In genomic region chr2:174594451-174594850, GRCh38 we compare ENCODE assay signal across 11 cellular contexts. TPM values are rescaled to one million over a fixed set of nuclear protein-coding genes. Genes with fewer than 3 reads are reported as not detected.
DNase-seq lines count a peak whose midpoint lies in the region; ATAC-seq and TF ChIP-seq lines count a peak whose summit lies in the region.
"Had no signal": no experiment of that assay in that cellular context is flagged by ENCODE, and none has a peak within 500 bp of the region (broad histone marks: within the 10 kb centered on the region; RNA-seq: fewer than 3 reads in every experiment).

No MANE protein-coding gene starts in this region.

- peak overlapping the region; percentile 98 for H3K4me3 ChIP-seq in CD4-positive, CD25-positive, alpha-beta regulatory T cell (ENCODE audit: low read depth, low read length)
- H3K4me3 ChIP-seq in gastroesophageal sphincter = no peak overlapping the region

- no peaks in the 10 kb centered on the region for H3K9me3 ChIP-seq in CD4-positive, CD25-positive, alpha-beta regulatory T cell (ENCODE audit: control insufficient read depth in 2 of 2, low read length in 2 of 2)
- H3K9me3 ChIP-seq in gastroesophageal sphincter = no peaks in the 10 kb centered on the region

- H3K4me1 ChIP-seq in CD4-positive, CD25-positive, alpha-beta regulatory T cell (ENCODE audit: control insufficient read depth, insufficient read depth, low read length, poor library complexity, severe bottlenecking) = peaks cover 72% of the 10 kb centered on the region
- H3K4me1 ChIP-seq in gastroesophageal sphincter = peaks cover 0 to 87% (median 7%) of the 10 kb centered on the region in 3 donors

- H3K36me3 Mint-ChIP-seq in CD4-positive, CD25-positive, alpha-beta regulatory T cell = peaks cover 45% of the 10 kb centered on the region
- H3K36me3 Mint-ChIP-seq in IgD-negative memory B cell = peaks cover 2% of the 10 kb centered on the region
- H3K36me3 Mint-ChIP-seq in activated naive CD8-positive, alpha-beta T cell treated with anti-CD3 and anti-CD28 coated beads, Interleukin-2, amount 50 U/mL, for 24 hours (ENCODE audit: low read depth) = peaks cover 50% of the 10 kb centered on the region
- H3K36me3 Mint-ChIP-seq in naive thymus-derived CD8-positive, alpha-beta T cell = peaks cover 9 to 47% (median 39%) of the 10 kb centered on the region in 3 donors
- H3K36me3 Mint-ChIP-seq: brain had no signal

- ATAC-seq in CD4-positive, CD25-positive, alpha-beta regulatory T cell (ENCODE audit: low read depth in 2 of 2) = no peak
- no peak for ATAC-seq in activated naive CD8-positive, alpha-beta T cell treated with anti-CD3 and anti-CD28 coated beads, Interleukin-2, amount 50 U/mL, for 24 hours
- no peak for ATAC-seq in naive thymus-derived CD8-positive, alpha-beta T cell
- ATAC-seq in gastroesophageal sphincter (no peak), GM19351 (IDR thresholded peaks at IDR 0.05; ENCODE audit: unreplicated experiment) (no peak)

- DNase-seq in CD4-positive, CD25-positive, alpha-beta regulatory T cell = peak in 1 of 3 donors; percentile 45
- DNase-seq in activated naive CD8-positive, alpha-beta T cell treated with anti-CD3 and anti-CD28 coated beads, Interleukin-2, amount 50 U/mL, for 24 hours = no peak
- DNase-seq in naive thymus-derived CD8-positive, alpha-beta T cell = peak in 2 of 10 donors; percentile 41 to 45
- DNase-seq in NOMO-1 (lab: John Stamatoyannopoulos, UW; ENCODE audit: unreplicated experiment in 2 of 2) = no peak
- no peak for DNase-seq in occipital lobe (lab: John Stamatoyannopoulos, UW)
- DNase-seq: NCI-H2081 had no signal

- no peaks in the 10 kb centered on the region for H3K9me3 Mint-ChIP-seq in CD4-positive, CD25-positive, alpha-beta regulatory T cell
- H3K9me3 Mint-ChIP-seq in IgD-negative memory B cell = no peaks in the 10 kb centered on the region
- H3K9me3 Mint-ChIP-seq in activated naive CD8-positive, alpha-beta T cell treated with anti-CD3 and anti-CD28 coated beads, Interleukin-2, amount 50 U/mL, for 24 hours = no peaks in the 10 kb centered on the region
- H3K9me3 Mint-ChIP-seq in naive thymus-derived CD8-positive, alpha-beta T cell = peaks cover 0 to 2% (median 0%) of the 10 kb centered on the region in 9 donors

- 86 to 94% methylated on average over 2 of the region's 2 CpGs for WGBS in gastroesophageal sphincter (ENCODE audit: low coverage in 1 of 2), 2 donors

- H3K27ac ChIP-seq in CD4-positive, CD25-positive, alpha-beta regulatory T cell (ENCODE audit: insufficient read depth, low read length, poor library complexity, severe bottlenecking) = peak overlapping the region; percentile 96
- H3K27ac ChIP-seq in gastroesophageal sphincter = peak overlapping the region in 2 of 4 donors; percentile 46 to 61
- H3K27ac ChIP-seq: RWPE1 had no signal

- H3K27me3 ChIP-seq in CD4-positive, CD25-positive, alpha-beta regulatory T cell (ENCODE audit: control insufficient read depth, insufficient read depth, low read length) = no peaks in the 10 kb centered on the region
- no peaks in the 10 kb centered on the region for H3K27me3 ChIP-seq in gastroesophageal sphincter

- H3K27me3 Mint-ChIP-seq in CD4-positive, CD25-positive, alpha-beta regulatory T cell = no peaks in the 10 kb centered on the region
- H3K27me3 Mint-ChIP-seq in IgD-negative memory B cell = no peaks in the 10 kb centered on the region
- no peaks in the 10 kb centered on the region for H3K27me3 Mint-ChIP-seq in activated naive CD8-positive, alpha-beta T cell treated with anti-CD3 and anti-CD28 coated beads, Interleukin-2, amount 50 U/mL, for 24 hours
- no peaks in the 10 kb centered on the region for H3K27me3 Mint-ChIP-seq in naive thymus-derived CD8-positive, alpha-beta T cell
- H3K27me3 Mint-ChIP-seq: brain had no signal

- peaks cover 18 to 59% (median 37%) of the 10 kb centered on the region in 4 donors for H3K4me1 Mint-ChIP-seq in CD4-positive, CD25-positive, alpha-beta regulatory T cell
- peaks cover 21 to 47% (median 47%) of the 10 kb centered on the region in 3 donors for H3K4me1 Mint-ChIP-seq in IgD-negative memory B cell
- H3K4me1 Mint-ChIP-seq in activated naive CD8-positive, alpha-beta T cell treated with anti-CD3 and anti-CD28 coated beads, Interleukin-2, amount 50 U/mL, for 24 hours = peaks cover 72% of the 10 kb centered on the region
- H3K4me1 Mint-ChIP-seq in naive thymus-derived CD8-positive, alpha-beta T cell = peaks cover 29 to 70% (median 55%) of the 10 kb centered on the region in 4 donors

- POLR2A ChIA-PET in naive thymus-derived CD8-positive, alpha-beta T cell (lab: Charles Lee) = interaction anchor here (0.6 to 5.6 kb wide), 21 partner anchors 8 to 629 kb away, joined by 3 to 34 read pairs (median 5); partner anchors contain the start of gene GPR155

- peak overlapping the region; percentile 84 to 99 (median 96) for H3K4me3 Mint-ChIP-seq in CD4-positive, CD25-positive, alpha-beta regulatory T cell
- H3K4me3 Mint-ChIP-seq in IgD-negative memory B cell = peak overlapping the region; percentile 70 to 99 (median 96)
- H3K4me3 Mint-ChIP-seq in activated naive CD8-positive, alpha-beta T cell treated with anti-CD3 and anti-CD28 coated beads, Interleukin-2, amount 50 U/mL, for 24 hours = peak overlapping the region; percentile 84
- peak overlapping the region; percentile 82 to 98 (median 94) for H3K4me3 Mint-ChIP-seq in naive thymus-derived CD8-positive, alpha-beta T cell

- H3K27ac Mint-ChIP-seq in CD4-positive, CD25-positive, alpha-beta regulatory T cell = peak overlapping the region; percentile 94 to 97 (median 96)
- H3K27ac Mint-ChIP-seq in IgD-negative memory B cell = peak overlapping the region; percentile 81 to 99 (median 98)
- peak overlapping the region; percentile 93 for H3K27ac Mint-ChIP-seq in activated naive CD8-positive, alpha-beta T cell treated with anti-CD3 and anti-CD28 coated beads, Interleukin-2, amount 50 U/mL, for 24 hours
- H3K27ac Mint-ChIP-seq in naive thymus-derived CD8-positive, alpha-beta T cell = peak overlapping the region; percentile 92 to 100 (median 98)

- TF ChIP-seq EP300 in gastroesophageal sphincter (IDR thresholded peaks at IDR 0.05) = no peak

- no peak for TF ChIP-seq POLR2A in gastroesophageal sphincter (IDR thresholded peaks at IDR 0.05)

- peaks cover 21% of the 10 kb centered on the region for H3K36me3 ChIP-seq in CD4-positive, CD25-positive, alpha-beta regulatory T cell (ENCODE audit: control insufficient read depth, insufficient read depth, low read length)
- H3K36me3 ChIP-seq in gastroesophageal sphincter = no peaks in the 10 kb centered on the region

- TF ChIP-seq CTCF in gastroesophageal sphincter (IDR thresholded peaks at IDR 0.05) = no peak

RNA-seq across cellular contexts. Expression of gene WIPF1, which starts 3.2 kb away (rescaled TPM):
- 473 TPM for total RNA-seq in CD4-positive, CD25-positive, alpha-beta regulatory T cell
- polyA plus RNA-seq in CD4-positive, CD25-positive, alpha-beta regulatory T cell = 100 to 1,000 TPM in 2 of 4 donors, 10 to 100 TPM in 2; 95.5 to 114 (median 105) TPM
- polyA plus RNA-seq in IgD-negative memory B cell = 120 TPM
- total RNA-seq in naive thymus-derived CD8-positive, alpha-beta T cell = 100 to 1,000 TPM; 408 to 419 TPM
- 100 to 1,000 TPM in 2 of 3 donors, 10 to 100 TPM in 1; 97.5 to 116 (median 103) TPM for polyA plus RNA-seq in naive thymus-derived CD8-positive, alpha-beta T cell
- total RNA-seq in gastroesophageal sphincter = 10 to 100 TPM; 32.2 to 50.4 (median 44.2) TPM
- 2.7 TPM for total RNA-seq in occipital lobe
